ENCODE assay signal across 22 cellular contexts in genomic region chr13:79314652-79315051, GRCh38.
DNase-seq lines count a peak whose midpoint lies in the region; ATAC-seq, FAIRE-seq and TF ChIP-seq lines count a peak whose summit lies in the region.
"Had no signal": no experiment of that assay in that cellular context is flagged by ENCODE, and none has a peak within 500 bp of the region (broad histone marks: within the 10 kb centered on the region; RNA-seq: fewer than 3 reads in every experiment).

No MANE protein-coding gene starts in this region.

- no peak for TF ChIP-seq POLR2A in K562 (conservative IDR thresholded peaks at IDR 0.05)

- intact Hi-C loops in activated CD4-positive, alpha-beta T cell treated with anti-CD3 and anti-CD28 coated beads for 36 hours (cut with DNase I, micrococcal nuclease) = no loop called here
- intact Hi-C loops in K562 (cut with micrococcal nuclease) = no loop called here
- intact Hi-C loops in psoas muscle (cut with DNase I) = no loop called here

- DNase-seq in activated CD4-positive, alpha-beta T cell treated with anti-CD3 and anti-CD28 coated beads for 36 hours = no peak
- DNase-seq in activated CD4-positive, alpha-beta T cell treated with anti-CD3 and anti-CD28 coated beads, Interleukin-2, amount 10 ng/mL, durations not matched to agents 7 days and 5 days = no peak
- DNase-seq in OCI-M1 (lab: John Stamatoyannopoulos, UW) = peak; percentile 22
- no peak for DNase-seq in K562 (ENCODE audit: extremely low read depth in 1 of 4, low spot score in 3 of 4)
- DNase-seq in left lobe of liver (ENCODE audit: low spot score) = no peak
- DNase-seq in COLO668 (lab: John Stamatoyannopoulos, UW; ENCODE audit: unreplicated experiment) = no peak
- no peak for DNase-seq in psoas muscle
- no peak for DNase-seq in KG1 (lab: John Stamatoyannopoulos, UW)
- DNase-seq: CD4-positive, alpha-beta memory T cell; DND-41; H7; MM.1S; NCI-H1048; NCI-H1417 treated with DMSO at 0.1 percent for 48 hours; NCI-H1930; NCI-H510A treated with DMSO at 0.1 percent for 48 hours; NCI-H748 treated with DMSO at 0.1 percent for 48 hours; SJCRH30 had no signal

- no peak for ATAC-seq in activated CD4-positive, alpha-beta T cell treated with anti-CD3 and anti-CD28 coated beads for 36 hours
- peak; percentile 29; the same call in 1 of the 3 replicates for ATAC-seq in K562
- peak; percentile 25 for ATAC-seq in left lobe of liver
- no peak for ATAC-seq in psoas muscle
- ATAC-seq: GM12878, Panc1 had no signal

- H3K36me3 ChIP-seq in K562 (ENCODE audit: control insufficient read depth, insufficient read depth, low read length) (peaks cover 31% of the 10 kb centered on the region; the same call in 2 of the 3 replicates), psoas muscle (ENCODE audit: insufficient read depth in 1 of 2, low read depth in 1 of 2) (peaks cover 0 to 50% of the 10 kb centered on the region in 2 donors)

- H2AFZ ChIP-seq in K562 (ENCODE audit: low read depth, low read length) = no peak overlapping the region

- H3K27ac Mint-ChIP-seq in activated CD4-positive, alpha-beta T cell treated with anti-CD3 and anti-CD28 coated beads for 36 hours = peak overlapping the region; percentile 58
- H3K27ac Mint-ChIP-seq in activated CD4-positive, alpha-beta T cell treated with anti-CD3 and anti-CD28 coated beads, Interleukin-2, amount 10 ng/mL, durations not matched to agents 7 days and 5 days = no peak overlapping the region

- no peak overlapping the region for H3K9ac ChIP-seq in K562 (ENCODE audit: insufficient read depth in 1 of 2, low read depth in 2 of 2, low read length in 2 of 2)
- H3K9ac ChIP-seq: BLaER1 treated with 17β-estradiol and CSF1 and Interleukin-3, amounts not matched to agents 10 nM and 100 nM had no signal

- no peaks in the 10 kb centered on the region for H3K4me1 Mint-ChIP-seq in activated CD4-positive, alpha-beta T cell treated with anti-CD3 and anti-CD28 coated beads for 36 hours
- H3K4me1 Mint-ChIP-seq in activated CD4-positive, alpha-beta T cell treated with anti-CD3 and anti-CD28 coated beads, Interleukin-2, amount 10 ng/mL, durations not matched to agents 7 days and 5 days = no peaks in the 10 kb centered on the region
- H3K4me1 Mint-ChIP-seq: CD4-positive, alpha-beta memory T cell had no signal

- H3K4me3 ChIP-seq in K562 (no peak overlapping the region), psoas muscle (no peak overlapping the region)
- H3K4me3 ChIP-seq: BLaER1 treated with 17β-estradiol and CSF1 and Interleukin-3, amounts not matched to agents 10 nM and 100 nM; GM12878; SJCRH30 had no signal

- peaks cover 11% of the 10 kb centered on the region for H3K36me3 Mint-ChIP-seq in activated CD4-positive, alpha-beta T cell treated with anti-CD3 and anti-CD28 coated beads for 36 hours (ENCODE audit: low read depth)
- H3K36me3 Mint-ChIP-seq in activated CD4-positive, alpha-beta T cell treated with anti-CD3 and anti-CD28 coated beads, Interleukin-2, amount 10 ng/mL, durations not matched to agents 7 days and 5 days (ENCODE audit: low read depth) = peaks cover 32% of the 10 kb centered on the region

- H3K27ac ChIP-seq in K562 (ENCODE audit: extremely low read depth, low read depth, low read length) = no peak overlapping the region
- H3K27ac ChIP-seq in psoas muscle = no peak overlapping the region
- H3K27ac ChIP-seq: 22Rv1; BLaER1 treated with 17β-estradiol and CSF1 and Interleukin-3, amounts not matched to agents 10 nM and 100 nM; SJCRH30 had no signal

- CTCF ChIA-PET in activated CD4-positive, alpha-beta T cell treated with anti-CD3 and anti-CD28 coated beads for 36 hours (lab: Charles Lee) = no interaction called here
- CTCF ChIA-PET in activated CD4-positive, alpha-beta T cell treated with anti-CD3 and anti-CD28 coated beads, Interleukin-2, amount 10 ng/mL, durations not matched to agents 7 days and 5 days (lab: Charles Lee) = no interaction called here
- CTCF ChIA-PET in K562 (lab: Yijun Ruan, JAX; ENCODE audit: low intra/inter-chr PET ratio) = no interaction called here

- H3K4me3 Mint-ChIP-seq in activated CD4-positive, alpha-beta T cell treated with anti-CD3 and anti-CD28 coated beads for 36 hours = no peak overlapping the region
- no peak overlapping the region for H3K4me3 Mint-ChIP-seq in activated CD4-positive, alpha-beta T cell treated with anti-CD3 and anti-CD28 coated beads, Interleukin-2, amount 10 ng/mL, durations not matched to agents 7 days and 5 days
- H3K4me3 Mint-ChIP-seq: CD4-positive, alpha-beta memory T cell had no signal

- no peak overlapping the region for H3K4me2 ChIP-seq in K562 (ENCODE audit: insufficient read depth, low read length)
- H3K4me2 ChIP-seq: BLaER1 treated with 17β-estradiol and CSF1 and Interleukin-3, amounts not matched to agents 10 nM and 100 nM had no signal

- H3K9me3 ChIP-seq in K562 (replicated peaks; ENCODE audit: control insufficient read depth, insufficient read depth, low read depth, low read length) (no peaks in the 10 kb centered on the region), psoas muscle (no peaks in the 10 kb centered on the region)
- H3K9me3 ChIP-seq: BLaER1 treated with 17β-estradiol and CSF1 and Interleukin-3, amounts not matched to agents 10 nM and 100 nM; SJCRH30 had no signal

- H3K4me1 ChIP-seq in K562 (replicated peaks in 1 of 2; ENCODE audit: control insufficient read depth in 2 of 2, insufficient read depth in 2 of 2, low read length in 2 of 2) (peaks cover 0 to 2% of the 10 kb centered on the region in 2 experiments; a peak in 1 of 5 replicates), psoas muscle (peaks cover 4% of the 10 kb centered on the region)
- H3K4me1 ChIP-seq: BLaER1 treated with 17β-estradiol and CSF1 and Interleukin-3, amounts not matched to agents 10 nM and 100 nM; SJCRH30 had no signal

- H3K27me3 ChIP-seq in K562 (ENCODE audit: control insufficient read depth in 2 of 2, insufficient read depth in 2 of 2, low read length in 2 of 2) (no peaks in the 10 kb centered on the region), psoas muscle (ENCODE audit: insufficient read depth in 3 of 3, low read length in 2 of 3) (no peaks in the 10 kb centered on the region)
- H3K27me3 ChIP-seq: BLaER1 treated with 17β-estradiol and CSF1 and Interleukin-3, amounts not matched to agents 10 nM and 100 nM; SJCRH30 had no signal

- FAIRE-seq in K562 (lab: Jason Lieb, UNC) = no peak
- FAIRE-seq: GM12878 had no signal

- BruUV-seq in K562 (replicated peaks; lab: Mats Ljungman, UMichigan) = no TSS peak

- no peaks in the 10 kb centered on the region for H3K9me1 ChIP-seq in K562 (ENCODE audit: control insufficient read depth, insufficient read depth, low read length)

- POLR2A ChIA-PET in activated CD4-positive, alpha-beta T cell treated with anti-CD3 and anti-CD28 coated beads for 36 hours (lab: Charles Lee) = no interaction called here
- POLR2A ChIA-PET in activated CD4-positive, alpha-beta T cell treated with anti-CD3 and anti-CD28 coated beads, Interleukin-2, amount 10 ng/mL, durations not matched to agents 7 days and 5 days (lab: Charles Lee) = no interaction called here
- POLR2A ChIA-PET in K562 (lab: Yijun Ruan, JAX) = no interaction called here

- no peak for TF ChIP-seq RAD21 in K562 (CRISPR knock-in tag; conservative IDR thresholded peaks at IDR 0.05 in 1 of 2, IDR thresholded peaks at IDR 0.05 in 1 of 2)

- WGBS in K562 (ENCODE audit: insufficient coverage, low coverage, missing lambda C conversion rate) = 48% methylated on average over 3 of the region's 3 CpGs
- WGBS in psoas muscle, 3 donors = 67 to 75% (median 68%) methylated on average over 3 of the region's 3 CpGs

- H4K20me1 ChIP-seq in K562 (replicated peaks; ENCODE audit: control insufficient read depth, insufficient read depth, low read length) = no peaks in the 10 kb centered on the region
- H4K20me1 ChIP-seq: BLaER1 treated with 17β-estradiol and CSF1 and Interleukin-3, amounts not matched to agents 10 nM and 100 nM had no signal

- H3K79me2 ChIP-seq in K562 (ENCODE audit: control insufficient read depth, insufficient read depth, low read length) = no peaks in the 10 kb centered on the region

- no peak for TF ChIP-seq CTCF in K562 (IDR thresholded peaks at IDR 0.05 in 2 of 3, conservative IDR thresholded peaks at IDR 0.05 in 1 of 3; ENCODE audit: insufficient read depth in 2 of 3, low read depth in 1 of 3, low read length in 3 of 3)
- no peak for TF ChIP-seq CTCF in psoas muscle (IDR thresholded peaks at IDR 0.05)

- TF ChIP-seq EP300 in K562 (IDR thresholded peaks at IDR 0.05; ENCODE audit: low read length) = no peak

- no peaks in the 10 kb centered on the region for H3K27me3 Mint-ChIP-seq in activated CD4-positive, alpha-beta T cell treated with anti-CD3 and anti-CD28 coated beads for 36 hours
- no peaks in the 10 kb centered on the region for H3K27me3 Mint-ChIP-seq in activated CD4-positive, alpha-beta T cell treated with anti-CD3 and anti-CD28 coated beads, Interleukin-2, amount 10 ng/mL, durations not matched to agents 7 days and 5 days
- H3K27me3 Mint-ChIP-seq: CD4-positive, alpha-beta memory T cell had no signal

- H3K9me3 Mint-ChIP-seq in activated CD4-positive, alpha-beta T cell treated with anti-CD3 and anti-CD28 coated beads for 36 hours (ENCODE audit: low read depth) = no peaks in the 10 kb centered on the region
- no peaks in the 10 kb centered on the region for H3K9me3 Mint-ChIP-seq in activated CD4-positive, alpha-beta T cell treated with anti-CD3 and anti-CD28 coated beads, Interleukin-2, amount 10 ng/mL, durations not matched to agents 7 days and 5 days
- H3K9me3 Mint-ChIP-seq: CD4-positive, alpha-beta memory T cell had no signal

- in situ Hi-C loops in K562 (cut with MboI) = no loop called here

TF ChIP-seq in K562, 482 proteins besides CTCF, POLR2A, EP300 and RAD21 (continues in another document):
- TF ChIP-seq EP400 (IDR thresholded peaks at IDR 0.05) = no peak
- TF ChIP-seq PRMT5 (CRISPR knock-in tag; IDR thresholded peaks at IDR 0.05) = no peak
- 0 out of 2 replicates have a peak, but pooled peaks have one; percentile 34 for TF ChIP-seq TCF3 (CRISPR knock-in tag; IDR thresholded peaks at IDR 0.05)
- TF ChIP-seq XRCC5 (IDR thresholded peaks at IDR 0.05; ENCODE audit: low read depth, low read length) = no peak
- TF ChIP-seq MEF2A (IDR thresholded peaks at IDR 0.05; ENCODE audit: control insufficient read depth, low read depth, low read length) = 0 out of 2 replicates have a peak, but pooled peaks have one; percentile 15
- no peak for TF ChIP-seq CREBBP (IDR thresholded peaks at IDR 0.05; ENCODE audit: low read depth, low read length)
- TF ChIP-seq ZNF146 (CRISPR knock-in tag; IDR thresholded peaks at IDR 0.05; ENCODE audit: unreplicated experiment) = no peak
- no peak for TF ChIP-seq ZBTB12 (CRISPR knock-in tag; IDR thresholded peaks at IDR 0.05)

Comparison
In these comparisons a context has a peak if more than half of its experiments do, and no peak if none do; other contexts are left out.
1. ATAC-seq: peak in K562 (single experiment) and left lobe of liver (single experiment); none in activated CD4-positive, alpha-beta T cell treated with anti-CD3 and anti-CD28 coated beads for 36 hours (single experiment) and psoas muscle (0 of 4).